ENCODE assay signal across 12 cellular contexts in genomic region chr1:153699116-153699515, GRCh38. TPM values are rescaled to one million over a fixed set of nuclear protein-coding genes. Genes with fewer than 3 reads are reported as not detected.
DNase-seq lines count a peak whose midpoint lies in the region; ATAC-seq and TF ChIP-seq lines count a peak whose summit lies in the region.
"Had no signal": no experiment of that assay in that cellular context is flagged by ENCODE, and none has a peak within 500 bp of the region (broad histone marks: within the 10 kb centered on the region; RNA-seq: fewer than 3 reads in every experiment).

No MANE protein-coding gene starts in this region.

- TF ChIP-seq POLR2A in sigmoid colon (IDR thresholded peaks at IDR 0.05): no peak

- intact Hi-C loops in sigmoid colon (cut with DNase I): no loop called here
- intact Hi-C loops in activated CD4-positive, alpha-beta T cell treated with anti-CD3 and anti-CD28 coated beads for 36 hours (cut with DNase I, micrococcal nuclease): no loop called here

- H3K4me1 Mint-ChIP-seq in activated CD4-positive, alpha-beta T cell treated with anti-CD3 and anti-CD28 coated beads for 36 hours: no peaks in the 10 kb centered on the region
- H3K4me1 Mint-ChIP-seq: CD8-positive, alpha-beta memory T cell had no signal

- H3K4me3 Mint-ChIP-seq in activated CD4-positive, alpha-beta T cell treated with anti-CD3 and anti-CD28 coated beads for 36 hours: no peak overlapping the region
- H3K4me3 Mint-ChIP-seq: activated naive CD4-positive, alpha-beta T cell treated with anti-CD3 and anti-CD28 coated beads, Interleukin-2, amount 10 ng/mL, durations not matched to agents 7 days and 5 days; CD8-positive, alpha-beta memory T cell had no signal

- H3K27me3 ChIP-seq in foreskin keratinocyte (no peaks in the 10 kb centered on the region), sigmoid colon (no peaks in the 10 kb centered on the region)
- H3K27me3 ChIP-seq: right lobe of liver had no signal

- POLR2A ChIA-PET in activated CD4-positive, alpha-beta T cell treated with anti-CD3 and anti-CD28 coated beads for 36 hours (lab: Charles Lee): interaction anchor here (0.6 kb wide), 1 partner anchor 54 kb away, joined by 13 read pairs; no protein-coding TSS in a partner anchor

- DNase-seq in Caki2 (ENCODE audit: low read depth): peak; percentile 28
- peak; percentile 66 for DNase-seq in SK-MEL-5 (ENCODE audit: low read depth, low spot score)
- peak; percentile 63 to 82 for DNase-seq in foreskin keratinocyte
- no peak for DNase-seq in sigmoid colon
- DNase-seq in activated CD4-positive, alpha-beta T cell treated with anti-CD3 and anti-CD28 coated beads for 36 hours: no peak
- DNase-seq in CD1c-positive myeloid dendritic cell (ENCODE audit: extremely low spot score): no peak
- DNase-seq in NCI-H774 (lab: John Stamatoyannopoulos, UW): no peak
- DNase-seq: activated naive CD4-positive, alpha-beta T cell treated with anti-CD3 and anti-CD28 coated beads, Interleukin-2, amount 10 ng/mL, durations not matched to agents 7 days and 5 days; CD8-positive, alpha-beta memory T cell had no signal

- H3K4me3 ChIP-seq in sigmoid colon: no peak overlapping the region
- H3K4me3 ChIP-seq: right lobe of liver had no signal

- H3K27ac Mint-ChIP-seq in activated CD4-positive, alpha-beta T cell treated with anti-CD3 and anti-CD28 coated beads for 36 hours: no peak overlapping the region
- H3K27ac Mint-ChIP-seq: activated naive CD4-positive, alpha-beta T cell treated with anti-CD3 and anti-CD28 coated beads, Interleukin-2, amount 10 ng/mL, durations not matched to agents 7 days and 5 days had no signal

- H3K36me3 Mint-ChIP-seq in activated CD4-positive, alpha-beta T cell treated with anti-CD3 and anti-CD28 coated beads for 36 hours (ENCODE audit: low read depth): no peaks in the 10 kb centered on the region
- H3K36me3 Mint-ChIP-seq: activated naive CD4-positive, alpha-beta T cell treated with anti-CD3 and anti-CD28 coated beads, Interleukin-2, amount 10 ng/mL, durations not matched to agents 7 days and 5 days; CD8-positive, alpha-beta memory T cell had no signal

- no peak overlapping the region for H3K27ac ChIP-seq in foreskin keratinocyte
- peak overlapping the region; percentile 39 to 86 (median 78) for H3K27ac ChIP-seq in sigmoid colon

- no peak for TF ChIP-seq CTCF in foreskin keratinocyte (conservative IDR thresholded peaks at IDR 0.05)
- TF ChIP-seq CTCF in sigmoid colon (IDR thresholded peaks at IDR 0.05): no peak

- in situ Hi-C loops in Caki2 (cut with HindIII; ENCODE audit: low pct_unique_long_range_greater_than_20kb, low sequenced_read_pairs): no loop called here
- in situ Hi-C loops in SK-MEL-5 (cut with HindIII; ENCODE audit: low pct_unique_long_range_greater_than_20kb, low sequenced_read_pairs): no loop called here

- no peak for TF ChIP-seq EP300 in sigmoid colon (IDR thresholded peaks at IDR 0.05)

- peak; percentile 31 for ATAC-seq in foreskin keratinocyte
- ATAC-seq in activated CD4-positive, alpha-beta T cell treated with anti-CD3 and anti-CD28 coated beads for 36 hours: no peak
- ATAC-seq in HG03159 (IDR thresholded peaks at IDR 0.05; ENCODE audit: unreplicated experiment): no peak
- ATAC-seq: activated CD4-positive, CD25-positive, alpha-beta regulatory T cell treated with anti-CD3 and anti-CD28 coated beads, Interleukin-2, amount 50 U/mL, for 24 hours had no signal

- H3K9me3 Mint-ChIP-seq in activated CD4-positive, alpha-beta T cell treated with anti-CD3 and anti-CD28 coated beads for 36 hours (ENCODE audit: low read depth): no peaks in the 10 kb centered on the region
- H3K9me3 Mint-ChIP-seq: activated naive CD4-positive, alpha-beta T cell treated with anti-CD3 and anti-CD28 coated beads, Interleukin-2, amount 10 ng/mL, durations not matched to agents 7 days and 5 days; CD8-positive, alpha-beta memory T cell had no signal

- CTCF ChIA-PET in activated CD4-positive, alpha-beta T cell treated with anti-CD3 and anti-CD28 coated beads for 36 hours (lab: Charles Lee): interaction anchor here (1.1 kb wide), 1 partner anchor 19 kb away, joined by 3 read pairs; no protein-coding TSS in a partner anchor

- H3K4me1 ChIP-seq in foreskin keratinocyte (no peaks in the 10 kb centered on the region), sigmoid colon (peaks cover 0 to 26% (median 12%) of the 10 kb centered on the region in 4 donors)
- H3K4me1 ChIP-seq: right lobe of liver had no signal

- no peaks in the 10 kb centered on the region for H3K36me3 ChIP-seq in sigmoid colon
- H3K36me3 ChIP-seq: right lobe of liver had no signal

- H3K27me3 Mint-ChIP-seq in activated CD4-positive, alpha-beta T cell treated with anti-CD3 and anti-CD28 coated beads for 36 hours: peaks cover 3% of the 10 kb centered on the region

- H3K9me3 ChIP-seq in sigmoid colon: no peaks in the 10 kb centered on the region
- H3K9me3 ChIP-seq: right lobe of liver had no signal

RNA-seq across cellular contexts. Expression of gene NPR1, which starts 20.6 kb away (rescaled TPM):
- 0.41 TPM in 1 of 2 replicates, not detected in the other for total RNA-seq in Caki2 (2014; rRNA removed; shearing (Covaris generic); ENCODE audit: low replicate concordance)
- total RNA-seq in SK-MEL-5 (2014; rRNA removed; shearing (Covaris generic)): not detected in 2 replicates
- polyA plus RNA-seq in SK-MEL-5 (2015; cell fraction: cytosol; rRNA removed): not detected in 2 replicates
- polyA plus RNA-seq in SK-MEL-5 (2015; cell fraction: nucleus; rRNA removed): 0.09 TPM in 1 of 2 replicates, not detected in the other
- total RNA-seq in foreskin keratinocyte: not detected in 2 replicates
- polyA plus RNA-seq in foreskin keratinocyte: not detected in 2 replicates
- 10 to 100 TPM; 11.1 to 36.2 (median 31.0) TPM for total RNA-seq in sigmoid colon
- 1 to 10 TPM in 2 of 3 donors, under 1 TPM in 1; 0.23 to 7.6 (median 5.4) TPM for polyA plus RNA-seq in sigmoid colon
- total RNA-seq in activated CD4-positive, alpha-beta T cell treated with anti-CD3 and anti-CD28 coated beads for 36 hours: under 1 TPM; 0.04 to 0.11 TPM
- total RNA-seq: CD8-positive, alpha-beta memory T cell had no signal
- polyA plus RNA-seq: CD8-positive, alpha-beta memory T cell had no signal

RNA-seq across cellular contexts. Expression of gene ILF2, which starts 28.3 kb away (rescaled TPM):
- total RNA-seq in Caki2 (2014; rRNA removed; shearing (Covaris generic); ENCODE audit: low replicate concordance): 271 and 308 TPM in 2 replicates
- 415 and 443 TPM in 2 replicates for total RNA-seq in SK-MEL-5 (2014; rRNA removed; shearing (Covaris generic))
- 304 and 352 TPM in 2 replicates for polyA plus RNA-seq in SK-MEL-5 (2015; cell fraction: cytosol; rRNA removed)
- 218 and 277 TPM in 2 replicates for polyA plus RNA-seq in SK-MEL-5 (2015; cell fraction: nucleus; rRNA removed)
- total RNA-seq in foreskin keratinocyte (248 and 264 TPM in 2 replicates), sigmoid colon (10 to 100 TPM; 59.8 to 94.0 (median 79.7) TPM)
- polyA plus RNA-seq in foreskin keratinocyte (224 and 260 TPM in 2 replicates), sigmoid colon (100 to 1,000 TPM in 2 of 3 donors, 10 to 100 TPM in 1; 88.3 to 166 (median 132) TPM)
- total RNA-seq in activated CD4-positive, alpha-beta T cell treated with anti-CD3 and anti-CD28 coated beads for 36 hours: 100 to 1,000 TPM; 325 to 435 TPM

RNA-seq across cellular contexts. Expression of gene INTS3, which starts 28.7 kb away (rescaled TPM):
- 19.9 and 23.1 TPM in 2 replicates for total RNA-seq in Caki2 (2014; rRNA removed; shearing (Covaris generic); ENCODE audit: low replicate concordance)
- total RNA-seq in SK-MEL-5 (2014; rRNA removed; shearing (Covaris generic)): 63.2 and 77.5 TPM in 2 replicates
- 60.2 and 77.1 TPM in 2 replicates for polyA plus RNA-seq in SK-MEL-5 (2015; cell fraction: cytosol; rRNA removed)
- polyA plus RNA-seq in SK-MEL-5 (2015; cell fraction: nucleus; rRNA removed): 522 and 581 TPM in 2 replicates
- total RNA-seq in foreskin keratinocyte: 33.2 TPM in 2 replicates
- polyA plus RNA-seq in foreskin keratinocyte: 18.8 and 20.3 TPM in 2 replicates
- total RNA-seq in sigmoid colon: 10 to 100 TPM; 31.4 to 53.7 (median 37.3) TPM
- polyA plus RNA-seq in sigmoid colon: 10 to 100 TPM in 1 of 3 donors, 1 to 10 TPM in 2; 5.4 to 30.8 (median 6.2) TPM
- 10 to 100 TPM; 52.0 to 58.0 TPM for total RNA-seq in activated CD4-positive, alpha-beta T cell treated with anti-CD3 and anti-CD28 coated beads for 36 hours

RNA-seq across cellular contexts. Expression of gene SNAPIN, which starts 40.6 kb away (rescaled TPM):
- total RNA-seq in Caki2 (2014; rRNA removed; shearing (Covaris generic); ENCODE audit: low replicate concordance): 76.2 and 78.5 TPM in 2 replicates
- 91.1 and 101 TPM in 2 replicates for total RNA-seq in SK-MEL-5 (2014; rRNA removed; shearing (Covaris generic))
- polyA plus RNA-seq in SK-MEL-5 (2015; cell fraction: cytosol; rRNA removed): 75.1 and 97.1 TPM in 2 replicates
- 44.5 and 54.5 TPM in 2 replicates for polyA plus RNA-seq in SK-MEL-5 (2015; cell fraction: nucleus; rRNA removed)
- total RNA-seq in foreskin keratinocyte (46.3 and 49.7 TPM in 2 replicates), sigmoid colon (10 to 100 TPM; 51.2 to 94.5 (median 85.7) TPM)
- polyA plus RNA-seq in foreskin keratinocyte (52.8 and 59.4 TPM in 2 replicates), sigmoid colon (10 to 100 TPM; 30.0 to 38.6 (median 34.2) TPM)
- total RNA-seq in activated CD4-positive, alpha-beta T cell treated with anti-CD3 and anti-CD28 coated beads for 36 hours: 10 to 100 TPM; 34.2 to 38.4 TPM

Comparison
In these comparisons a context has a peak if more than half of its experiments do, and no peak if none do; other contexts are left out.
1. DNase-seq: peak in Caki2 (single experiment), SK-MEL-5 (single experiment) and foreskin keratinocyte (2 of 2); none in sigmoid colon (single experiment), activated CD4-positive, alpha-beta T cell treated with anti-CD3 and anti-CD28 coated beads for 36 hours (single experiment), CD1c-positive myeloid dendritic cell (single experiment) and NCI-H774 (single experiment).